Comparison of ENCODE assay signal across 14 cellular contexts in genomic region chr1:25755475-25756125, GRCh38. TPM values are rescaled to one million over a fixed set of nuclear protein-coding genes. Genes with fewer than 3 reads are reported as not detected.
DNase-seq lines count a peak whose midpoint lies in the region; ATAC-seq, FAIRE-seq and TF ChIP-seq lines count a peak whose summit lies in the region.
"Had no signal": no experiment of that assay in that cellular context is flagged by ENCODE, and none has a peak within 500 bp of the region (broad histone marks: within the 10 kb centered on the region; RNA-seq: fewer than 3 reads in every experiment).

No MANE protein-coding gene starts in this region.

- no peaks in the 10 kb centered on the region for H3K36me3 Mint-ChIP-seq in activated naive CD4-positive, alpha-beta T cell treated with anti-CD3 and anti-CD28 coated beads, Interleukin-2, amount 50 U/mL, for 72 hours
- H3K36me3 Mint-ChIP-seq in Caco-2 (ENCODE audit: insufficient read depth, unreplicated experiment) = no peaks in the 10 kb centered on the region

- H3K9me2 ChIP-seq in Loucy (replicated peaks; ENCODE audit: low read depth, low read length) = no peaks in the 10 kb centered on the region

- peak overlapping the region; percentile 61 for H3K9ac ChIP-seq in Loucy (ENCODE audit: low read depth, low read length, poor library complexity, severe bottlenecking)

- no peaks in the 10 kb centered on the region for H3K27me3 Mint-ChIP-seq in Caco-2 (ENCODE audit: insufficient read depth, unreplicated experiment)

- H3K4me3 ChIP-seq in Loucy (ENCODE audit: low read length, poor library complexity, severe bottlenecking) (peak overlapping the region; percentile 35), thymus (ENCODE audit: low read length) (no peak overlapping the region), Caco-2 (ENCODE audit: low read depth, low read length) (no peak overlapping the region), small intestine (ENCODE audit: low read depth in 1 of 2, low read length in 2 of 2) (no peak overlapping the region)
- H3K4me3 ChIP-seq in effector memory CD4-positive, alpha-beta T cell (ENCODE audit: insufficient read depth, low read depth, low read length, poor library complexity, severe bottlenecking) = no peak overlapping the region

- WGBS in thymus = 86% methylated on average over 7 of the region's 7 CpGs
- 87 to 90% (median 88%) methylated on average over 7 of the region's 7 CpGs for WGBS in small intestine, 3 donors

- H3K79me2 ChIP-seq in Loucy (ENCODE audit: insufficient read depth, low read length) = no peaks in the 10 kb centered on the region

- H3K9me3 Mint-ChIP-seq in activated naive CD4-positive, alpha-beta T cell treated with anti-CD3 and anti-CD28 coated beads, Interleukin-2, amount 50 U/mL, for 72 hours = no peaks in the 10 kb centered on the region
- H3K9me3 Mint-ChIP-seq in Caco-2 (ENCODE audit: unreplicated experiment) = no peaks in the 10 kb centered on the region
- H3K9me3 Mint-ChIP-seq: H9 had no signal

- peak overlapping the region; percentile 57 to 87 for H3K27ac Mint-ChIP-seq in activated naive CD4-positive, alpha-beta T cell treated with anti-CD3 and anti-CD28 coated beads, Interleukin-2, amount 50 U/mL, for 72 hours
- H3K27ac Mint-ChIP-seq in Caco-2 (ENCODE audit: unreplicated experiment) = no peak overlapping the region

- H3K4me2 ChIP-seq in Loucy (ENCODE audit: low read depth, low read length, poor library complexity, severe bottlenecking) = peak overlapping the region; percentile 47

- H3K9me3 ChIP-seq in Loucy (ENCODE audit: insufficient read depth, low read depth, low read length) = no peaks in the 10 kb centered on the region
- no peaks in the 10 kb centered on the region for H3K9me3 ChIP-seq in effector memory CD4-positive, alpha-beta T cell (ENCODE audit: control insufficient read depth, low read length)
- no peaks in the 10 kb centered on the region for H3K9me3 ChIP-seq in thymus (ENCODE audit: control insufficient read depth)
- H3K9me3 ChIP-seq in Caco-2 = no peaks in the 10 kb centered on the region
- no peaks in the 10 kb centered on the region for H3K9me3 ChIP-seq in small intestine (ENCODE audit: control insufficient read depth, low read depth)

- ATAC-seq in activated naive CD4-positive, alpha-beta T cell treated with anti-CD3 and anti-CD28 coated beads, Interleukin-2, amount 50 U/mL, for 72 hours = peak in 1 of 2 donors; percentile 19

- H2AFZ ChIP-seq in Loucy (ENCODE audit: low read length) = peak overlapping the region; percentile 67; the same call in 1 of the 2 replicates

- no peak for FAIRE-seq in small intestine (lab: Jason Lieb, UNC)
- FAIRE-seq: GM19239 had no signal

- H3K27me3 ChIP-seq in Loucy (ENCODE audit: insufficient read depth, low read length, poor library complexity, severe bottlenecking) (no peaks in the 10 kb centered on the region), thymus (ENCODE audit: control insufficient read depth, insufficient read depth) (peaks cover 3% of the 10 kb centered on the region), Caco-2 (replicated peaks; ENCODE audit: control insufficient read depth, insufficient read depth, low read length) (no peaks in the 10 kb centered on the region), small intestine (ENCODE audit: control insufficient read depth in 2 of 2, insufficient read depth in 2 of 2, low read length in 2 of 2) (no peaks in the 10 kb centered on the region)
- no peaks in the 10 kb centered on the region for H3K27me3 ChIP-seq in effector memory CD4-positive, alpha-beta T cell (replicated peaks; ENCODE audit: control insufficient read depth, insufficient read depth, low read length, poor library complexity, severe bottlenecking)

- CTCF ChIA-PET in Caco-2 (lab: Charles Lee) = interaction anchor here (0.6 to 1.1 kb wide), 2 partner anchors 25 to 61 kb away, joined by 3 read pairs; no protein-coding TSS in a partner anchor

- H3F3A ChIP-seq in Loucy (ENCODE audit: low read depth) = no peaks in the 10 kb centered on the region

- no TSS peak for BruUV-seq in Caco-2 (replicated peaks; lab: Mats Ljungman, UMichigan)

- H3K4me3 Mint-ChIP-seq in Caco-2 (ENCODE audit: unreplicated experiment) = no peak overlapping the region
- H3K4me3 Mint-ChIP-seq: H9 had no signal

- intact Hi-C loops in Caco-2 (cut with micrococcal nuclease; ENCODE audit: unreplicated experiment) = loop anchor here (5.0 kb wide), 1 partner anchor 42 kb away; no protein-coding TSS in a partner anchor

- no peak for DNase-seq in activated naive CD4-positive, alpha-beta T cell treated with anti-CD3 and anti-CD28 coated beads, Interleukin-2, amount 50 U/mL, for 72 hours (ENCODE audit: low spot score in 2 of 2)
- DNase-seq in activated naive CD4-positive, alpha-beta T cell (lab: John Stamatoyannopoulos, UW) = no peak
- no peak for DNase-seq in effector memory CD4-positive, alpha-beta T cell
- DNase-seq in Caco-2 (no peak), UCSD-AML1 (lab: John Stamatoyannopoulos, UW; ENCODE audit: unreplicated experiment) (no peak), small intestine (no peak)
- DNase-seq: EL; H9; NCI-H187; NK-92 treated with Interleukin-12 subunit alpha and Interleukin-12 subunit beta, amount 100 ng/mL, for 24 hours; SHP77 treated with DMSO at 0.1 percent for 48 hours had no signal

- no peaks in the 10 kb centered on the region for H3K4me1 Mint-ChIP-seq in Caco-2 (ENCODE audit: low read depth, unreplicated experiment)

- H3K4me1 ChIP-seq in Loucy (ENCODE audit: insufficient read depth, low read length, poor library complexity, severe bottlenecking) (peaks cover 18% of the 10 kb centered on the region), thymus (ENCODE audit: control insufficient read depth, insufficient read depth, low read length) (peaks cover 8% of the 10 kb centered on the region), Caco-2 (no peaks in the 10 kb centered on the region), small intestine (ENCODE audit: control insufficient read depth in 2 of 2, insufficient read depth in 1 of 2, low read depth in 1 of 2, low read length in 1 of 2) (no peaks in the 10 kb centered on the region)
- peaks cover 3% of the 10 kb centered on the region for H3K4me1 ChIP-seq in effector memory CD4-positive, alpha-beta T cell (ENCODE audit: control insufficient read depth, insufficient read depth, low read length, poor library complexity, severe bottlenecking)

- H4K20me1 ChIP-seq in Loucy (ENCODE audit: insufficient read depth, low read length, poor library complexity, severe bottlenecking) = no peaks in the 10 kb centered on the region

- H3K36me3 ChIP-seq in Loucy (ENCODE audit: insufficient read depth, low read length) (no peaks in the 10 kb centered on the region), thymus (ENCODE audit: control insufficient read depth, insufficient read depth) (no peaks in the 10 kb centered on the region), Caco-2 (ENCODE audit: control insufficient read depth, insufficient read depth, low read length) (no peaks in the 10 kb centered on the region), small intestine (ENCODE audit: control insufficient read depth in 2 of 2, insufficient read depth in 2 of 2, low read length in 2 of 2) (no peaks in the 10 kb centered on the region)
- peaks cover 22% of the 10 kb centered on the region for H3K36me3 ChIP-seq in effector memory CD4-positive, alpha-beta T cell (ENCODE audit: control insufficient read depth, insufficient read depth, low read length)

- H3K27ac ChIP-seq in effector memory CD4-positive, alpha-beta T cell (ENCODE audit: insufficient read depth, low read length, poor library complexity, severe bottlenecking) = peak overlapping the region; percentile 2
- H3K27ac ChIP-seq in thymus (ENCODE audit: low read depth) (peak overlapping the region; percentile 1), small intestine (ENCODE audit: low read depth in 1 of 2, low read length in 1 of 2) (no peak overlapping the region)

- POLR2A ChIA-PET in Caco-2 (lab: Charles Lee) = no interaction called here

- no peak for TF ChIP-seq CTCF in Loucy (conservative IDR thresholded peaks at IDR 0.05; ENCODE audit: low read length)
- TF ChIP-seq CTCF in Caco-2 (IDR thresholded peaks at IDR 0.05; ENCODE audit: insufficient read depth in 1 of 2, low read depth in 1 of 2, low read length in 1 of 2, severe bottlenecking in 1 of 2, unreplicated experiment in 1 of 2) = no peak

RNA-seq across cellular contexts. Expression of gene SELENON, which starts 44.4 kb away (rescaled TPM):
- total RNA-seq in activated naive CD4-positive, alpha-beta T cell treated with anti-CD3 and anti-CD28 coated beads, Interleukin-2, amount 50 U/mL, for 72 hours = 10 to 100 TPM; 13.5 to 34.9 TPM
- polyA plus RNA-seq in thymus (17.4 TPM), small intestine (10 to 100 TPM in 1 of 3 donors, 1 to 10 TPM in 2; 4.7 to 39.2 (median 5.1) TPM)
- 58.3 and 60.6 TPM in 2 replicates for total RNA-seq in Caco-2 (2022)

Comparison
In these comparisons a context has a peak if more than half of its experiments do, and no peak if none do; other contexts are left out.
1. H3K27ac ChIP-seq: peak in effector memory CD4-positive, alpha-beta T cell (single experiment) and thymus (single experiment); none in small intestine (0 of 2).